In the genomic region with DNA sequence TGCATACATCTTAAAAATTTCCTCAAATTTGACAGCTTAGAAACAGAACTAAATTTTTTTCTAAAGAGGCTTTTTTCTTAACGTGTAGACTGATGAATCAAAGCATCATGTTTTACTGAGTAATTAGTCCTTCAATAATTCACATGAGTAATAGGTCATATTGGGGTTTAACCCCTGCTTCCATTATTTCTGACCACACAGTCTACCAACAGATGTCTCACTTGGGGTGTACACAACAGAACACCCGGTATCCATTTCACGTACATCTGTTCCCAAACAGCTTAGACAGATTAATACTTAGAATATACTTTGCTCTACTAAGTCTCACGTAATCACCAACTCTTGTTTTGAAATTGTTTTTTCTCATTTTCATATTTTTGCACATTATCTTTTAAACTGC, we compare ENCODE assay signal across 16 cellular contexts. TPM values are rescaled to one million over a fixed set of nuclear protein-coding genes. Genes with fewer than 3 reads are reported as not detected.
"Had no signal": no experiment of that assay in that cellular context is flagged by ENCODE, and none has a peak within 500 bp of the region (broad histone marks: within the 10 kb centered on the region; RNA-seq: fewer than 3 reads in every experiment).

No MANE protein-coding gene starts in this region.

- H3K4me1 Mint-ChIP-seq: brain; central memory CD8-positive, alpha-beta T cell; immature natural killer cell; naive thymus-derived CD8-positive, alpha-beta T cell had no signal

- H3K27ac Mint-ChIP-seq: brain; effector memory CD8-positive, alpha-beta T cell; immature natural killer cell; naive thymus-derived CD8-positive, alpha-beta T cell had no signal

- H3K9me3 Mint-ChIP-seq: brain; central memory CD8-positive, alpha-beta T cell; effector memory CD8-positive, alpha-beta T cell; immature natural killer cell; naive thymus-derived CD8-positive, alpha-beta T cell had no signal

- H3K4me3 Mint-ChIP-seq: brain; central memory CD8-positive, alpha-beta T cell; effector memory CD8-positive, alpha-beta T cell; immature natural killer cell; naive thymus-derived CD8-positive, alpha-beta T cell had no signal

- ATAC-seq: effector memory CD8-positive, alpha-beta T cell; left colon; naive thymus-derived CD8-positive, alpha-beta T cell had no signal

- DNase-seq: activated CD4-positive, alpha-beta T cell treated with anti-CD3 and anti-CD28 coated beads, Interleukin-2, amount 50 U/mL, for 1 hour; activated CD4-positive, CD25-positive, alpha-beta regulatory T cell; activated naive CD4-positive, alpha-beta T cell treated with anti-CD3 and anti-CD28 coated beads, Interleukin-2, amount 50 U/mL, for 16 hours; activated T-cell treated with anti-CD3 and anti-CD28 coated beads, Interleukin-2, amount 50 U/mL, for 1 hour; adrenal gland; effector memory CD8-positive, alpha-beta T cell; immature natural killer cell; left colon; naive thymus-derived CD8-positive, alpha-beta T cell; tibial artery; uterus had no signal

- H3K36me3 Mint-ChIP-seq: brain; naive thymus-derived CD8-positive, alpha-beta T cell had no signal

RNA-seq across cellular contexts. Expression of a gene that starts 14.8 kb away (rescaled TPM):
- total RNA-seq: adrenal gland; naive thymus-derived CD8-positive, alpha-beta T cell had no signal

RNA-seq across cellular contexts. Expression of a gene that starts 38.2 kb away (rescaled TPM):
- total RNA-seq: adrenal gland; epithelial cell of proximal tubule; mononuclear cell; naive thymus-derived CD8-positive, alpha-beta T cell; uterus had no signal
- polyA plus RNA-seq: adrenal gland; immature natural killer cell; lung; naive thymus-derived CD8-positive, alpha-beta T cell had no signal
